ENCODE assay signal across 7 cellular contexts in genomic region chr15:90071220-90071807, GRCh38. TPM values are rescaled to one million over a fixed set of nuclear protein-coding genes. Genes with fewer than 3 reads are reported as not detected.
A peak's percentile ranks its signal among the peaks of the same experiment; 100 is the strongest.
DNase-seq lines count a peak whose midpoint lies in the region; ATAC-seq, FAIRE-seq and TF ChIP-seq lines count a peak whose summit lies in the region.

No MANE protein-coding gene starts in this region.

- H3K36me3 ChIP-seq in Panc1 (ENCODE audit: control insufficient read depth, insufficient read depth, low read length), result no peaks in the 10 kb centered on the region
- H3K36me3 ChIP-seq in neural progenitor cell, result no peaks in the 10 kb centered on the region

- H3K4me1 ChIP-seq in Panc1 (ENCODE audit: control insufficient read depth, insufficient read depth, low read length), result no peaks in the 10 kb centered on the region
- H3K4me1 ChIP-seq in neural progenitor cell, result peaks cover 6% of the 10 kb centered on the region

- TF ChIP-seq POLR2A in GM12891 (IDR thresholded peaks at IDR 0.05; ENCODE audit: low read depth, low read length), result no peak

- no peak overlapping the region for H3K4me2 ChIP-seq in neural progenitor cell

- H3K4me3 ChIP-seq in Panc1 (ENCODE audit: low read depth in 2 of 2, low read length in 2 of 2) (no peak overlapping the region), neural progenitor cell (no peak overlapping the region)

- peak; percentile 61 for FAIRE-seq in GM12891 (lab: Jason Lieb, UNC)

- intact Hi-C loops in Panc1 (cut with micrococcal nuclease; ENCODE audit: unreplicated experiment), result loop anchor here (5.0 to 10.0 kb wide), 3 partner anchors 69 to 327 kb away; partner anchors contain the start of gene ZNF710

- peaks cover 66% of the 10 kb centered on the region for H3K36me3 Mint-ChIP-seq in activated T-cell treated with anti-CD3 and anti-CD28 coated beads, Interleukin-2, amount 50 U/mL, for 24 hours (ENCODE audit: low read depth)
- peaks cover 9% of the 10 kb centered on the region for H3K36me3 Mint-ChIP-seq in neural progenitor cell

- H3K27me3 Mint-ChIP-seq in activated T-cell treated with anti-CD3 and anti-CD28 coated beads, Interleukin-2, amount 50 U/mL, for 24 hours, result no peaks in the 10 kb centered on the region
- peaks cover 7% of the 10 kb centered on the region for H3K27me3 Mint-ChIP-seq in neural progenitor cell (ENCODE audit: insufficient read depth, low read depth)

- no peak overlapping the region for H3K27ac Mint-ChIP-seq in activated T-cell treated with anti-CD3 and anti-CD28 coated beads, Interleukin-2, amount 50 U/mL, for 24 hours
- H3K27ac Mint-ChIP-seq in neural progenitor cell, result peak overlapping the region; percentile 46

- H2AFZ ChIP-seq in neural progenitor cell (replicated peaks), result no peak overlapping the region

- H3K9me3 ChIP-seq in Panc1 (ENCODE audit: control insufficient read depth, insufficient read depth, low read depth, low read length) (no peaks in the 10 kb centered on the region), neural progenitor cell (ENCODE audit: low read depth) (no peaks in the 10 kb centered on the region)

- H3K9me3 Mint-ChIP-seq in activated T-cell treated with anti-CD3 and anti-CD28 coated beads, Interleukin-2, amount 50 U/mL, for 24 hours, result no peaks in the 10 kb centered on the region
- H3K9me3 Mint-ChIP-seq in neural progenitor cell, result no peaks in the 10 kb centered on the region

- in situ Hi-C loops in Panc1 (cut with HindIII; ENCODE audit: low pct_unique_long_range_greater_than_20kb, low sequenced_read_pairs), result no loop called here

- H4K20me1 ChIP-seq in neural progenitor cell (ENCODE audit: low read depth), result peaks cover 32% of the 10 kb centered on the region

- CTCF ChIA-PET in Panc1 (lab: Charles Lee), result interaction anchor here (0.6 to 1.2 kb wide), 8 partner anchors 18 to 441 kb away, joined by 3 to 10 read pairs (median 4); no protein-coding TSS in a partner anchor

- H3K4me3 Mint-ChIP-seq in activated T-cell treated with anti-CD3 and anti-CD28 coated beads, Interleukin-2, amount 50 U/mL, for 24 hours, result no peak overlapping the region
- H3K4me3 Mint-ChIP-seq in neural progenitor cell, result no peak overlapping the region

- H3K27ac ChIP-seq in Panc1 (ENCODE audit: low read length) (no peak overlapping the region), neural progenitor cell (no peak overlapping the region)

- peaks cover 21% of the 10 kb centered on the region for H3F3A ChIP-seq in neural progenitor cell (ENCODE audit: low read depth)

- POLR2A ChIA-PET in Panc1 (lab: Charles Lee), result interaction anchor here (0.6 kb wide), 1 partner anchor 9 kb away, joined by 5 read pairs; no protein-coding TSS in a partner anchor

- H3K9ac ChIP-seq in neural progenitor cell, result no peak overlapping the region

- peak; percentile 84 for ATAC-seq in Panc1

- H3K4me1 Mint-ChIP-seq in activated T-cell treated with anti-CD3 and anti-CD28 coated beads, Interleukin-2, amount 50 U/mL, for 24 hours (ENCODE audit: low read depth), result peaks cover 20% of the 10 kb centered on the region
- H3K4me1 Mint-ChIP-seq in neural progenitor cell, result peaks cover 10% of the 10 kb centered on the region

- TF ChIP-seq CTCF in Panc1 (IDR thresholded peaks at IDR 0.05), result peak; percentile 87
- TF ChIP-seq CTCF in neural progenitor cell (IDR thresholded peaks at IDR 0.05), result peak; percentile 71

- no TSS peak for BruUV-seq in Panc1 (replicated peaks; lab: Mats Ljungman, UMichigan)

- H3K27me3 ChIP-seq in Panc1 (ENCODE audit: control insufficient read depth, insufficient read depth, low read length) (no peaks in the 10 kb centered on the region), neural progenitor cell (no peaks in the 10 kb centered on the region)

- peaks cover 3% of the 10 kb centered on the region for H3K79me2 ChIP-seq in neural progenitor cell (ENCODE audit: low read depth)

- peak; percentile 58 for DNase-seq in GM12891 (ENCODE audit: insufficient read length, low spot score)
- peak; percentile 61 for DNase-seq in HT1080 (ENCODE audit: low read depth)
- peak; percentile 47 for DNase-seq in Panc1 (ENCODE audit: low read depth, low spot score)
- peak; percentile 79 for DNase-seq in activated T-cell treated with anti-CD3 and anti-CD28 coated beads, Interleukin-2, amount 50 U/mL, for 24 hours
- peak; percentile 80 for DNase-seq in fibroblast of gingiva (ENCODE audit: low read depth)
- DNase-seq in neural progenitor cell (ENCODE audit: low spot score), result peak; percentile 74
- DNase-seq in superior temporal gyrus (ENCODE audit: extremely low spot score), result peak; percentile 91

TF ChIP-seq in GM12891, 5 proteins besides CTCF, POLR2A, EP300 and RAD21:
- TF ChIP-seq SPI1 (IDR thresholded peaks at IDR 0.05; ENCODE audit: low read depth, low read length) (no peak), POU2F2 (IDR thresholded peaks at IDR 0.05; ENCODE audit: low read depth, low read length) (no peak), PAX5 (IDR thresholded peaks at IDR 0.05; ENCODE audit: insufficient read depth, low read length, severe bottlenecking) (no peak), POLR2AphosphoS5 (IDR thresholded peaks at IDR 0.05; ENCODE audit: low read depth, low read length) (no peak), TAF1 (IDR thresholded peaks at IDR 0.05; ENCODE audit: low read depth, low read length) (no peak)

RNA-seq across cellular contexts. Expression of gene IDH2, which starts 31.0 kb away (rescaled TPM):
- polyA plus RNA-seq in GM12891 (2012; ENCODE audit: low read depth, missing spikeins), result 111 TPM
- total RNA-seq in HT1080 (2014; rRNA removed; shearing (Covaris generic)), result 6.9 and 7.7 TPM in 2 replicates
- polyA plus RNA-seq in HT1080 (2015; cell fraction: cytosol; rRNA removed), result 17.1 and 20.1 TPM in 2 replicates
- polyA plus RNA-seq in HT1080 (2015; cell fraction: nucleus; rRNA removed), result 10.0 and 11.4 TPM in 2 replicates
- total RNA-seq in Panc1 (2021; ENCODE audit: unreplicated experiment) (197 TPM), neural progenitor cell (ENCODE audit: low replicate concordance) (93.1 and 134 TPM in 2 replicates)
- 331 TPM for polyA plus RNA-seq in Panc1 (2012; ENCODE audit: insufficient read length)

Comparison
In these comparisons a context has a peak if more than half of its experiments do, and no peak if none do; other contexts are left out.
1. RNA of gene IDH2, which starts 31.0 kb away (total RNA-seq): 197 TPM in Panc1 (single experiment) and 93.1 to 134 TPM in neural progenitor cell; 6.9 to 7.7 TPM in HT1080; every median in the first group is over 10 times any median in the second.
2. Peak in every context shown above with its lines, with median percentiles within 50 percentile points of each other: DNase-seq.